Comparison of ENCODE assay signal across 24 cellular contexts in genomic region chr15:52718551-52718950, GRCh38. TPM values are rescaled to one million over a fixed set of nuclear protein-coding genes. Genes with fewer than 3 reads are reported as not detected.
A peak's percentile ranks its signal among the peaks of the same experiment; 100 is the strongest.
DNase-seq lines count a peak whose midpoint lies in the region; ATAC-seq, FAIRE-seq and TF ChIP-seq lines count a peak whose summit lies in the region.
"Had no signal": no experiment of that assay in that cellular context is flagged by ENCODE, and none has a peak within 500 bp of the region (broad histone marks: within the 10 kb centered on the region; RNA-seq: fewer than 3 reads in every experiment).

No MANE protein-coding gene starts in this region.

- H3K4me3 ChIP-seq in Caco-2 (ENCODE audit: low read depth, low read length) (no peak overlapping the region), bronchial epithelial cell (ENCODE audit: low read depth, low read length) (no peak overlapping the region), epithelial cell of esophagus (ENCODE audit: low read length) (no peak overlapping the region), testis (no peak overlapping the region), SJCRH30 (no peak overlapping the region)
- H3K4me3 ChIP-seq: BLaER1, GM12878 had no signal

- H3K4me3 Mint-ChIP-seq in Caco-2 (ENCODE audit: unreplicated experiment), result no peak overlapping the region
- no peak overlapping the region for H3K4me3 Mint-ChIP-seq in stimulated activated naive B cell treated with anti-CD40 and anti-IgM and Interleukin-4, amounts not matched to agents 10 μg/mL and 1 μg/mL and 100 μg/mL, for 72 hours
- no peak overlapping the region for H3K4me3 Mint-ChIP-seq in T-helper 2 cell treated with Interferon-gamma antibody and Interleukin-4, amounts not matched to agents 5 μg/mL and 100 μg/mL, for 36 hours
- H3K4me3 Mint-ChIP-seq: B cell; CD4-positive, CD25-positive, alpha-beta regulatory T cell; CD8-positive, alpha-beta T cell had no signal

- no peaks in the 10 kb centered on the region for H3K9me3 Mint-ChIP-seq in Caco-2 (ENCODE audit: unreplicated experiment)
- H3K9me3 Mint-ChIP-seq in stimulated activated naive B cell treated with anti-CD40 and anti-IgM and Interleukin-4, amounts not matched to agents 10 μg/mL and 1 μg/mL and 100 μg/mL, for 72 hours, result no peaks in the 10 kb centered on the region
- H3K9me3 Mint-ChIP-seq in T-helper 2 cell treated with Interferon-gamma antibody and Interleukin-4, amounts not matched to agents 5 μg/mL and 100 μg/mL, for 36 hours, result no peaks in the 10 kb centered on the region
- H3K9me3 Mint-ChIP-seq: CD8-positive, alpha-beta T cell had no signal

- TF ChIP-seq CTCF in Caco-2 (IDR thresholded peaks at IDR 0.05; ENCODE audit: insufficient read depth in 1 of 2, low read depth in 1 of 2, low read length in 1 of 2, severe bottlenecking in 1 of 2, unreplicated experiment in 1 of 2) (no peak), bronchial epithelial cell (IDR thresholded peaks at IDR 0.05; ENCODE audit: insufficient read depth, low read length, severe bottlenecking) (no peak), epithelial cell of esophagus (IDR thresholded peaks at IDR 0.05; ENCODE audit: insufficient read depth, low read depth, low read length, missing control alignments) (no peak), testis (IDR thresholded peaks at IDR 0.05) (no peak)

- H3K36me3 Mint-ChIP-seq in Caco-2 (ENCODE audit: insufficient read depth, unreplicated experiment), result no peaks in the 10 kb centered on the region
- H3K36me3 Mint-ChIP-seq in stimulated activated naive B cell treated with anti-CD40 and anti-IgM and Interleukin-4, amounts not matched to agents 10 μg/mL and 1 μg/mL and 100 μg/mL, for 72 hours, result no peaks in the 10 kb centered on the region
- no peaks in the 10 kb centered on the region for H3K36me3 Mint-ChIP-seq in T-helper 2 cell treated with Interferon-gamma antibody and Interleukin-4, amounts not matched to agents 5 μg/mL and 100 μg/mL, for 36 hours (ENCODE audit: low read depth)
- H3K36me3 Mint-ChIP-seq: CD4-positive, CD25-positive, alpha-beta regulatory T cell; CD8-positive, alpha-beta T cell had no signal

- intact Hi-C loops in Caco-2 (cut with micrococcal nuclease; ENCODE audit: unreplicated experiment) (loop anchor here (1.0 kb wide), 1 partner anchor 9 kb away; no protein-coding TSS in a partner anchor), testis (cut with DNase I; ENCODE audit: low total_unique reads) (no loop called here)

- H3K27ac ChIP-seq in testis (peak overlapping the region; percentile 47 to 80), SJCRH30 (no peak overlapping the region)
- H3K27ac ChIP-seq: 22Rv1, BLaER1, C4-2B had no signal

- peak in 1 of 2 experiments; percentile 21 for DNase-seq in Caco-2
- DNase-seq in bronchial epithelial cell (ENCODE audit: low read depth), result peak; percentile 29
- DNase-seq in epithelial cell of esophagus (ENCODE audit: low read depth), result peak; percentile 43
- no peak for DNase-seq in testis
- DNase-seq in SJCRH30, result no peak
- no peak for DNase-seq in stimulated activated naive B cell treated with anti-CD40 and anti-IgM and Interleukin-4, amounts not matched to agents 10 μg/mL and 1 μg/mL and 100 μg/mL, for 72 hours
- no peak for DNase-seq in T-helper 2 cell treated with Interferon-gamma antibody and Interleukin-4, amounts not matched to agents 5 μg/mL and 100 μg/mL, for 36 hours (ENCODE audit: low spot score)
- DNase-seq: CD4-positive, CD25-positive, alpha-beta regulatory T cell; CD8-positive, alpha-beta T cell; DMS 273 treated with DMSO at 0.1 percent for 48 hours; DMS79; EL; GDM1; GOT3; H7; HCEC 1CT had no signal

- BruUV-seq in Caco-2 (replicated peaks; lab: Mats Ljungman, UMichigan), result no TSS peak

- CTCF ChIA-PET in Caco-2 (lab: Charles Lee), result no interaction called here

- 44 to 55% methylated on average over 2 of the region's 2 CpGs for WGBS in testis, 2 donors

- no peak for TF ChIP-seq POLR2A in testis (IDR thresholded peaks at IDR 0.05)

- peaks cover 20% of the 10 kb centered on the region for H3K4me1 Mint-ChIP-seq in Caco-2 (ENCODE audit: low read depth, unreplicated experiment)
- peaks cover 7 to 9% of the 10 kb centered on the region in 2 donors for H3K4me1 Mint-ChIP-seq in stimulated activated naive B cell treated with anti-CD40 and anti-IgM and Interleukin-4, amounts not matched to agents 10 μg/mL and 1 μg/mL and 100 μg/mL, for 72 hours
- H3K4me1 Mint-ChIP-seq in T-helper 2 cell treated with Interferon-gamma antibody and Interleukin-4, amounts not matched to agents 5 μg/mL and 100 μg/mL, for 36 hours (ENCODE audit: low read depth), result no peaks in the 10 kb centered on the region
- H3K4me1 Mint-ChIP-seq: CD4-positive, CD25-positive, alpha-beta regulatory T cell had no signal

- H3K4me1 ChIP-seq in Caco-2 (peaks cover 19% of the 10 kb centered on the region), testis (peaks cover 6% of the 10 kb centered on the region), SJCRH30 (no peaks in the 10 kb centered on the region)
- H3K4me1 ChIP-seq: BLaER1 had no signal

- no peak for FAIRE-seq in bronchial epithelial cell (lab: Jason Lieb, UNC)
- FAIRE-seq: A204.1, D721Med, GM12878, GM19239 had no signal

- H3K27me3 Mint-ChIP-seq in Caco-2 (ENCODE audit: insufficient read depth, unreplicated experiment), result no peaks in the 10 kb centered on the region
- no peaks in the 10 kb centered on the region for H3K27me3 Mint-ChIP-seq in stimulated activated naive B cell treated with anti-CD40 and anti-IgM and Interleukin-4, amounts not matched to agents 10 μg/mL and 1 μg/mL and 100 μg/mL, for 72 hours
- H3K27me3 Mint-ChIP-seq in T-helper 2 cell treated with Interferon-gamma antibody and Interleukin-4, amounts not matched to agents 5 μg/mL and 100 μg/mL, for 36 hours (ENCODE audit: low read depth), result peaks cover 18% of the 10 kb centered on the region
- H3K27me3 Mint-ChIP-seq: B cell had no signal

- POLR2A ChIA-PET in Caco-2 (lab: Charles Lee), result interaction anchor here (0.5 to 0.7 kb wide), 2 partner anchors 39 to 168 kb away, joined by 3 to 6 read pairs; no protein-coding TSS in a partner anchor

- H3K36me3 ChIP-seq in Caco-2 (ENCODE audit: control insufficient read depth, insufficient read depth, low read length) (no peaks in the 10 kb centered on the region), bronchial epithelial cell (ENCODE audit: control insufficient read depth, insufficient read depth, low read length) (no peaks in the 10 kb centered on the region), testis (ENCODE audit: low read depth, missing control alignments) (no peaks in the 10 kb centered on the region), SJCRH30 (no peaks in the 10 kb centered on the region)
- H3K36me3 ChIP-seq: BLaER1 had no signal

- no peak for ATAC-seq in stimulated activated naive B cell treated with anti-CD40 and anti-IgM and Interleukin-4, amounts not matched to agents 10 μg/mL and 1 μg/mL and 100 μg/mL, for 72 hours (replicated peaks)
- ATAC-seq: CD8-positive, alpha-beta T cell; GM12878 had no signal

- H3K9me3 ChIP-seq in Caco-2, result no peaks in the 10 kb centered on the region
- no peaks in the 10 kb centered on the region for H3K9me3 ChIP-seq in testis
- no peaks in the 10 kb centered on the region for H3K9me3 ChIP-seq in SJCRH30 (replicated peaks)
- H3K9me3 ChIP-seq: BLaER1 had no signal

- H3K27me3 ChIP-seq in Caco-2 (replicated peaks; ENCODE audit: control insufficient read depth, insufficient read depth, low read length) (no peaks in the 10 kb centered on the region), bronchial epithelial cell (ENCODE audit: control insufficient read depth, insufficient read depth, low read length) (no peaks in the 10 kb centered on the region), testis (no peaks in the 10 kb centered on the region), SJCRH30 (no peaks in the 10 kb centered on the region)
- H3K27me3 ChIP-seq: BLaER1 had no signal

- H3K27ac Mint-ChIP-seq in Caco-2 (ENCODE audit: unreplicated experiment), result peak overlapping the region; percentile 83
- no peak overlapping the region for H3K27ac Mint-ChIP-seq in stimulated activated naive B cell treated with anti-CD40 and anti-IgM and Interleukin-4, amounts not matched to agents 10 μg/mL and 1 μg/mL and 100 μg/mL, for 72 hours
- H3K27ac Mint-ChIP-seq in T-helper 2 cell treated with Interferon-gamma antibody and Interleukin-4, amounts not matched to agents 5 μg/mL and 100 μg/mL, for 36 hours, result no peak overlapping the region
- H3K27ac Mint-ChIP-seq: B cell; CD4-positive, CD25-positive, alpha-beta regulatory T cell; CD8-positive, alpha-beta T cell had no signal

RNA-seq across cellular contexts. Expression of gene ATOSA, which starts 39.4 kb away (rescaled TPM):
- total RNA-seq in Caco-2 (2022) (17.6 and 18.4 TPM in 2 replicates), bronchial epithelial cell (16.6 and 20.0 TPM in 2 replicates), testis (100 to 1,000 TPM; 128 to 129 TPM)
- polyA plus RNA-seq in testis (ENCODE audit: insufficient read depth, low read depth, low replicate concordance), result 37.9 TPM
- total RNA-seq in SJCRH30 (2014; rRNA removed; shearing (Covaris generic)), result 3.0 and 3.2 TPM in 2 replicates

Comparison
In these comparisons a context has a peak if more than half of its experiments do, and no peak if none do; other contexts are left out.
1. DNase-seq: peak in bronchial epithelial cell (single experiment) and epithelial cell of esophagus (single experiment); none in testis (single experiment), SJCRH30 (0 of 2), stimulated activated naive B cell treated with anti-CD40 and anti-IgM and Interleukin-4, amounts not matched to agents 10 μg/mL and 1 μg/mL and 100 μg/mL, for 72 hours (single experiment) and T-helper 2 cell treated with Interferon-gamma antibody and Interleukin-4, amounts not matched to agents 5 μg/mL and 100 μg/mL, for 36 hours (single experiment).